8 cellular contexts compared by ENCODE assay signal in the genomic region with DNA sequence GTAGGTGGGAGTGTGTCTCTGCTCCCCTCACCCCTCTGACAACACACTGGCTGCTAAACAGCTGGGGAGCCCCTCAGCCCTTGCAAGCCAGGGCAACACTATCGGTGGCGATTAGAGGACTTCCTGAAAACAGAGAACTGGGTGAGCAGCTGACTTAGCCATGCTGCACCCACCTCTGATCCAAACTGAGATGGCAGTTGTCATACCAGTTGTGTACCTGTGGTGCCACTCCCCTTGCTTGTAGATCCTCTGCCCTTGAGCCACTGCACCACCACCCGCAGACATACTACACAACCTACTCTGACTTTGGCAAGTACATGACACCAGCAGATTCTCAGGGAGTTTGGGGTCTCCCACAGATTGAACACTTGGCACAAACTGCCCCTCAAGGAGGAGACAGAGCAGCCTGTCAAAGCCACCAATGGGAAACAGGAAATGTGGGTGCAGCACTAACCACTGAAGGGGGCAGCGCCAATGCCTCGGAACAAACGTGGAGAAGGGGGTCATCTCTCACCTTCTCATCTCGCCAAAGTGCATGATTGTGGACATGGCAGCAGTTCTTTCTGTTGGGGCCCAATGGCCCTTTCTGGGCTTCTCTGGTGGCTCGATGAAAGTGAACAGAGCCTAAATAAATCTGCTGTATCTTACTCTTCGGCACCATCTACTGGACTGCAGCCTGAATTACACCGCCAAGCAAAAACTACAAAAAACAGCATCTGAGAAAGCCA.
DNase-seq lines count a peak whose midpoint lies in the region; ATAC-seq, FAIRE-seq and TF ChIP-seq lines count a peak whose summit lies in the region.

No MANE protein-coding gene starts in this region.

- CTCF ChIA-PET in H1 (lab: Charles Lee; ENCODE audit: partially characterized antibody) = interaction anchor here (0.6 to 2.3 kb wide), 31 partner anchors 10 to 906 kb away, joined by 3 to 10 read pairs (median 4); no protein-coding TSS in a partner anchor

- H3K36me3 Mint-ChIP-seq in natural killer cell treated with Interleukin-12 subunit alpha and Interleukin-12 subunit beta and Interleukin-15 and Interleukin-18, amount 100 ng/mL, for 72 hours = peaks cover 4% of the 10 kb centered on the region

- no peaks in the 10 kb centered on the region for H3K9me3 Mint-ChIP-seq in natural killer cell treated with Interleukin-12 subunit alpha and Interleukin-12 subunit beta and Interleukin-15 and Interleukin-18, amount 100 ng/mL, for 72 hours

- no peaks in the 10 kb centered on the region for H3K79me2 ChIP-seq in H1 (ENCODE audit: control insufficient read depth in 1 of 2, insufficient read depth in 2 of 2, low read length in 2 of 2)

- no peaks in the 10 kb centered on the region for H3K36me3 ChIP-seq in H1 (ENCODE audit: control insufficient read depth in 2 of 4, insufficient read depth in 4 of 4, low read length in 3 of 4)

- H3K27me3 Mint-ChIP-seq in natural killer cell treated with Interleukin-12 subunit alpha and Interleukin-12 subunit beta and Interleukin-15 and Interleukin-18, amount 100 ng/mL, for 72 hours = no peaks in the 10 kb centered on the region

- H4K8ac ChIP-seq in H1 (ENCODE audit: extremely low read depth, insufficient read depth, low read length) = no peak overlapping the region

- no peak overlapping the region for H2BK20ac ChIP-seq in H1 (ENCODE audit: low read length)

- ATAC-seq in Right ventricle myocardium inferior = peak; percentile 31
- no peak for ATAC-seq in right cardiac atrium
- peak; percentile 58 for ATAC-seq in SK-N-SH treated with all-trans-retinoic acid at 6 μM for 48 hours
- peak; percentile 62 to 64 for ATAC-seq in natural killer cell treated with Interleukin-12 subunit alpha and Interleukin-12 subunit beta and Interleukin-15 and Interleukin-18, amount 100 ng/mL, for 72 hours
- ATAC-seq in HG03432 (IDR thresholded peaks at IDR 0.05; ENCODE audit: unreplicated experiment) = no peak
- no peak for ATAC-seq in HG02678 (IDR thresholded peaks at IDR 0.05; ENCODE audit: unreplicated experiment)

- POLR2A ChIA-PET in H1 (lab: Charles Lee; ENCODE audit: partially characterized antibody) = no interaction called here

- H2BK120ac ChIP-seq in H1 (replicated peaks; ENCODE audit: low read depth, low read length) = no peak overlapping the region

- no peak overlapping the region for H3K4me3 Mint-ChIP-seq in natural killer cell treated with Interleukin-12 subunit alpha and Interleukin-12 subunit beta and Interleukin-15 and Interleukin-18, amount 100 ng/mL, for 72 hours

- H3K9me3 ChIP-seq in right cardiac atrium (ENCODE audit: control insufficient read depth, low read length) (no peaks in the 10 kb centered on the region), H1 (ENCODE audit: insufficient read depth in 2 of 2, low read depth in 1 of 2, low read length in 1 of 2) (no peaks in the 10 kb centered on the region)

- intact Hi-C loops in Right ventricle myocardium inferior (cut with DNase I) = no loop called here
- intact Hi-C loops in right cardiac atrium (cut with DNase I) = no loop called here

- no peaks in the 10 kb centered on the region for H3K79me1 ChIP-seq in H1 (ENCODE audit: low read depth, low read length)

- no peak overlapping the region for H3K56ac ChIP-seq in H1 (replicated peaks; ENCODE audit: insufficient read length, low read depth, low read length)

- H3K14ac ChIP-seq in H1 (ENCODE audit: insufficient read length) = no peak overlapping the region

- H3K27me3 ChIP-seq in right cardiac atrium (ENCODE audit: control insufficient read depth, insufficient read depth) (no peaks in the 10 kb centered on the region), H1 (replicated peaks in 1 of 4; ENCODE audit: control insufficient read depth in 3 of 4, extremely low read depth in 1 of 4, insufficient read depth in 3 of 4, low read length in 3 of 4) (no peaks in the 10 kb centered on the region)

- no peaks in the 10 kb centered on the region for H3K4me1 ChIP-seq in right cardiac atrium (ENCODE audit: control insufficient read depth, insufficient read depth, low read length)
- H3K4me1 ChIP-seq in H1 (replicated peaks in 1 of 4; ENCODE audit: control insufficient read depth in 3 of 4, insufficient read depth in 4 of 4, low read length in 3 of 4) = no peaks in the 10 kb centered on the region

- no peak overlapping the region for H3K4me2 ChIP-seq in H1 (ENCODE audit: insufficient read depth in 1 of 2, low read depth in 2 of 2, low read length in 2 of 2)

- H3K23ac ChIP-seq in H1 (ENCODE audit: insufficient read length) = no peak overlapping the region

- TF ChIP-seq EP300 in H1 (IDR thresholded peaks at IDR 0.05; ENCODE audit: borderline replicate concordance in 1 of 2, low read depth in 2 of 2, low read length in 2 of 2) = no peak

- no peak overlapping the region for H3K9ac ChIP-seq in H1 (replicated peaks in 1 of 4; ENCODE audit: extremely low read depth in 1 of 4, low read depth in 3 of 4, low read length in 3 of 4)

- 68% methylated on average over 10 of the region's 10 CpGs for WGBS in right cardiac atrium
- 62% methylated on average over 10 of the region's 10 CpGs; no CpG with 5 or more reads in 1 of the 2 experiments for WGBS in H1 (ENCODE audit: extremely low coverage in 1 of 2, insufficient coverage in 1 of 2, insufficient read length in 1 of 2, insufficient replicate concordance in 2 of 2, low coverage in 1 of 2, low lambda C conversion rate in 2 of 2, missing lambda C conversion rate in 1 of 2), 2 experiments

- H4K5ac ChIP-seq in H1 (ENCODE audit: insufficient read length, low read depth, low read length) = no peak overlapping the region

- no peak overlapping the region for H4K91ac ChIP-seq in H1 (replicated peaks; ENCODE audit: insufficient read length, low read length)

- TF ChIP-seq RAD21 in H1 (IDR thresholded peaks at IDR 0.05 in 1 of 2, conservative IDR thresholded peaks at IDR 0.05 in 1 of 2; ENCODE audit: low read depth in 2 of 2, low read length in 2 of 2) = peak; percentile 80 to 84

- no peak overlapping the region for H2BK5ac ChIP-seq in H1 (ENCODE audit: low read depth, low read length)

- no peak overlapping the region for H3K4ac ChIP-seq in H1 (replicated peaks; ENCODE audit: insufficient read length, low read depth, low read length)

- no peak overlapping the region for H2BK12ac ChIP-seq in H1 (ENCODE audit: low read depth, low read length)

- H3K4me3 ChIP-seq in right cardiac atrium (ENCODE audit: low read length) (no peak overlapping the region), H1 (ENCODE audit: extremely low read depth in 1 of 4, insufficient read depth in 2 of 4, low read depth in 3 of 4, low read length in 4 of 4) (no peak overlapping the region)

- TF ChIP-seq POLR2A in H1 (IDR thresholded peaks at IDR 0.05; ENCODE audit: control extremely low read depth in 1 of 2, low read depth in 2 of 2, low read length in 2 of 2) = no peak

- H3K27ac ChIP-seq in right cardiac atrium (ENCODE audit: low read length) = no peak overlapping the region
- H3K27ac ChIP-seq in H1 (ENCODE audit: low read depth, low read length) = no peak overlapping the region

- H3K4me1 Mint-ChIP-seq in natural killer cell treated with Interleukin-12 subunit alpha and Interleukin-12 subunit beta and Interleukin-15 and Interleukin-18, amount 100 ng/mL, for 72 hours (ENCODE audit: low read depth in 2 of 2) = peaks cover 9 to 13% of the 10 kb centered on the region in 2 donors

- no peak overlapping the region for H2BK15ac ChIP-seq in H1 (ENCODE audit: low read length)

- peak overlapping the region in 1 of 2 donors; percentile 15 for H3K27ac Mint-ChIP-seq in natural killer cell treated with Interleukin-12 subunit alpha and Interleukin-12 subunit beta and Interleukin-15 and Interleukin-18, amount 100 ng/mL, for 72 hours

- H3K23me2 ChIP-seq in H1 (ENCODE audit: low read depth, low read length) = no peaks in the 10 kb centered on the region

- TF ChIP-seq CTCF in H1 (IDR thresholded peaks at IDR 0.05; ENCODE audit: control extremely low read depth in 1 of 3, insufficient read depth in 1 of 3, low read depth in 1 of 3, low read length in 3 of 3) = peak in 2 of 3 experiments; percentile 68 to 69; a peak in 3 of 4 replicates

- H2AK5ac ChIP-seq in H1 (ENCODE audit: low read depth, low read length) = no peak overlapping the region

- no peak overlapping the region for H2AFZ ChIP-seq in H1 (ENCODE audit: low read length)

- peak; percentile 94 for FAIRE-seq in H1 (lab: Jason Lieb, UNC)

- H4K20me1 ChIP-seq in H1 (replicated peaks in 1 of 2; ENCODE audit: control insufficient read depth in 1 of 2, insufficient read depth in 2 of 2, low read length in 2 of 2) = no peaks in the 10 kb centered on the region

- H3K18ac ChIP-seq in H1 (ENCODE audit: extremely low read depth, low read length) = no peak overlapping the region

- DNase-seq in Right ventricle myocardium inferior (ENCODE audit: missing footprints) (no peak), right cardiac atrium (no peak), HS-27A (ENCODE audit: low read depth) (peak; percentile 11), H1 (ENCODE audit: low read depth in 1 of 2, low spot score in 2 of 2) (peak; percentile 10 to 68)
- no peak for DNase-seq in natural killer cell treated with Interleukin-12 subunit alpha and Interleukin-12 subunit beta and Interleukin-15 and Interleukin-18, amount 100 ng/mL, for 72 hours (ENCODE audit: low spot score)

TF ChIP-seq in SK-N-SH treated with all-trans-retinoic acid at 6 μM for 48 hours, 23 proteins besides CTCF, POLR2A, EP300 and RAD21 (continues in another document):
- no peak for TF ChIP-seq CSDC2 (CRISPR knock-in tag; IDR thresholded peaks at IDR 0.05)

TF ChIP-seq in H1, 55 proteins besides CTCF, POLR2A, EP300 and RAD21:
- TF ChIP-seq SP4 (IDR thresholded peaks at IDR 0.05; ENCODE audit: low read length) (no peak), RXRA (IDR thresholded peaks at IDR 0.05; ENCODE audit: insufficient read depth, low read depth, low read length) (no peak), GABPA (IDR thresholded peaks at IDR 0.05; ENCODE audit: borderline replicate concordance, insufficient read depth, low read length) (no peak), SIRT6 (IDR thresholded peaks at IDR 0.05; ENCODE audit: low read length) (no peak), ATF3 (IDR thresholded peaks at IDR 0.05; ENCODE audit: insufficient read depth, low read depth, low read length) (no peak)

Comparison
In these comparisons a context has a peak if more than half of its experiments do, and no peak if none do; other contexts are left out.
1. ATAC-seq: peak in Right ventricle myocardium inferior (single experiment), SK-N-SH treated with all-trans-retinoic acid at 6 μM for 48 hours (single experiment) and natural killer cell treated with Interleukin-12 subunit alpha and Interleukin-12 subunit beta and Interleukin-15 and Interleukin-18, amount 100 ng/mL, for 72 hours (2 of 2); none in right cardiac atrium (0 of 2), HG03432 (single experiment) and HG02678 (single experiment).
2. DNase-seq: peak in HS-27A (single experiment) and H1 (2 of 2); none in Right ventricle myocardium inferior (single experiment), right cardiac atrium (0 of 3) and natural killer cell treated with Interleukin-12 subunit alpha and Interleukin-12 subunit beta and Interleukin-15 and Interleukin-18, amount 100 ng/mL, for 72 hours (single experiment).